ENCODE assay signal across 17 cellular contexts in the genomic region with DNA sequence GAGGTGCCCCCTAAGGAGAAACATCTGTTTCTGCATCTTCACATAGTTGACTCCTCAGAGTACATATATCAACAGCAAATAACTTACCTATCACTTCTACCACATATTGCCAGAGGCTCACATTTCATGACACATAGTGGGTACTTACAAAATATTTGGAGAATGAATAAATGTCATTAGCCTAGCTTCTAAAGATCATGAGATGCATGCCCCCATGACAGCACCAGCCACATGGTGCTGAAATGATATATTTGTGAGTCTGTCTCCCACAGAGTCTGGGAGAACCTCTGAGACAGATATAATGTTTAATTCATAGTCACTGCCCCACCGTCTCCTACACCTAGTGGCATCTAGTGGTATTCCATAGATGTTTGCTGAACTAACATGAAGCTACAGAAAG.
"Had no signal": no experiment of that assay in that cellular context is flagged by ENCODE, and none has a peak within 500 bp of the region (broad histone marks: within the 10 kb centered on the region; RNA-seq: fewer than 3 reads in every experiment).

No MANE protein-coding gene starts in this region.

- H3K27ac ChIP-seq: dorsolateral prefrontal cortex, foreskin keratinocyte, heart right ventricle, left ventricle myocardium inferior, suprapubic skin, upper lobe of right lung had no signal

- H3K36me3 ChIP-seq: heart right ventricle, left ventricle myocardium inferior, suprapubic skin, upper lobe of right lung had no signal

- H3K4me1 Mint-ChIP-seq: nephron had no signal

- DNase-seq: activated CD4-positive, alpha-beta T cell treated with anti-CD3 and anti-CD28 coated beads for 48 hours; activated CD8-positive, alpha-beta memory T cell treated with anti-CD3 and anti-CD28 coated beads, Interleukin-2, amount 50 U/mL, for 48 hours; activated CD8-positive, alpha-beta T cell treated with anti-CD3 and anti-CD28 coated beads, Interleukin-2, amount 10 ng/mL, durations not matched to agents 7 days and 5 days; activated naive CD4-positive, alpha-beta T cell treated with anti-CD3 and anti-CD28 coated beads for 36 hours; dorsolateral prefrontal cortex; heart right ventricle; islet precursor cell; left ventricle myocardium inferior; mesendoderm; stimulated activated CD4-positive, alpha-beta T cell treated with anti-CD3 and anti-CD28 coated beads, Interleukin-2, amount 100 ng/mL, for 48 hours; stimulated activated naive CD8-positive, alpha-beta T cell treated with anti-CD3 and anti-CD28 coated beads, Interleukin-15, Interleukin-2, amounts not matched to agents 100 U/mL and 50 U/mL, for 24 hours; upper lobe of right lung had no signal

- H3K27me3 ChIP-seq: foreskin keratinocyte, suprapubic skin, upper lobe of right lung had no signal

- H3K27ac Mint-ChIP-seq: activated CD8-positive, alpha-beta T cell treated with anti-CD3 and anti-CD28 coated beads, Interleukin-2, amount 10 ng/mL, durations not matched to agents 7 days and 5 days; activated naive CD4-positive, alpha-beta T cell treated with anti-CD3 and anti-CD28 coated beads for 36 hours; activated T-helper 1 cell treated with anti-CD3 and anti-CD28 coated beads, Interleukin-12 subunit alpha, Interleukin-12 subunit beta, Interleukin-2, Interleukin-4 antibody, amounts not matched to agents 30 ng/mL and 10 ng/mL and 1 ng/mL, durations not matched to agents 14 hours and 24 hours and 36 hours; nephron had no signal

- H3K4me3 ChIP-seq: dorsolateral prefrontal cortex, heart right ventricle, left ventricle myocardium inferior, suprapubic skin, upper lobe of right lung had no signal

- H3K4me1 ChIP-seq: heart right ventricle, left ventricle myocardium inferior, suprapubic skin, upper lobe of right lung had no signal

- H3K4me3 Mint-ChIP-seq: activated CD8-positive, alpha-beta T cell treated with anti-CD3 and anti-CD28 coated beads, Interleukin-2, amount 10 ng/mL, durations not matched to agents 7 days and 5 days; activated naive CD4-positive, alpha-beta T cell treated with anti-CD3 and anti-CD28 coated beads for 36 hours; activated T-helper 1 cell treated with anti-CD3 and anti-CD28 coated beads, Interleukin-12 subunit alpha, Interleukin-12 subunit beta, Interleukin-2, Interleukin-4 antibody, amounts not matched to agents 30 ng/mL and 10 ng/mL and 1 ng/mL, durations not matched to agents 14 hours and 24 hours and 36 hours; nephron had no signal

- H3K9me3 ChIP-seq: heart right ventricle, left ventricle myocardium inferior, suprapubic skin, upper lobe of right lung had no signal

- H3K9me3 Mint-ChIP-seq: activated naive CD4-positive, alpha-beta T cell treated with anti-CD3 and anti-CD28 coated beads for 36 hours; nephron had no signal

- ATAC-seq: activated CD8-positive, alpha-beta T cell treated with anti-CD3 and anti-CD28 coated beads, Interleukin-2, amount 10 ng/mL, durations not matched to agents 7 days and 5 days; esophagus mucosa; foreskin keratinocyte; heart right ventricle; stimulated activated naive CD8-positive, alpha-beta T cell treated with anti-CD3 and anti-CD28 coated beads, Interleukin-15, Interleukin-2, amounts not matched to agents 100 U/mL and 50 U/mL, for 24 hours; upper lobe of right lung had no signal
